Comparison of ENCODE assay signal across 21 cellular contexts in the genomic region with DNA sequence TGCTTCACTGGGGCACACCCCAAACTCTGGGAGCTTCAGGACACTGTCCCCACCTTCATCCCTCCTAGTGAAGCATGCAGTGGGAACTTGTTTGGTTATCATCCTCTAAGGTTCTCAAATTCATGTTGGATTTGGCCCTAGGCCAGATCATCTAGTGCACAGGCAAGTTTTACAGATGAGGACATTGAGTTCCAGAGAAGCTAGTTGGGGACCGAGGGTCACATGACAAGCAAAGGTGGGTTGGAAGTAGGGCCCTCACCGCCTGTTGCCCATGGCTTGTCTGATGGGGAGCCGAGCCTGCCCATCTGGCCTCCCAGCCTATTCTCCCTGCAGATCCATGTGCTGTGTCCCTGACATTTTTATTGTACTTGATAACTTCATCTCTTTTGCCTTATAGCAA. TPM values are rescaled to one million over a fixed set of nuclear protein-coding genes. Genes with fewer than 3 reads are reported as not detected.
DNase-seq lines count a peak whose midpoint lies in the region; ATAC-seq, FAIRE-seq and TF ChIP-seq lines count a peak whose summit lies in the region.
"Had no signal": no experiment of that assay in that cellular context is flagged by ENCODE, and none has a peak within 500 bp of the region (broad histone marks: within the 10 kb centered on the region; RNA-seq: fewer than 3 reads in every experiment).

No MANE protein-coding gene starts in this region.

- WGBS in GM12878 (ENCODE audit: insufficient coverage, insufficient replicate concordance, low lambda C conversion rate, missing lambda C conversion rate): 99% methylated on average over 3 of the region's 3 CpGs

- H3K4me2 ChIP-seq in GM12878 (ENCODE audit: control insufficient read depth, insufficient read depth): peak overlapping the region; percentile 69

- no peak overlapping the region for H2AFZ ChIP-seq in GM12878 (ENCODE audit: control insufficient read depth, low read depth, low read length)

- no peak for TF ChIP-seq RAD21 in GM12878 (IDR thresholded peaks at IDR 0.05; ENCODE audit: insufficient read depth, low read depth, low read length)

- H3K36me3 Mint-ChIP-seq in neural crest cell (ENCODE audit: low read depth): no peaks in the 10 kb centered on the region

- H3K36me3 ChIP-seq in GM12878 (ENCODE audit: control insufficient read depth in 2 of 2, insufficient read depth in 2 of 2, low read length in 1 of 2) (peaks cover 0 to 2% of the 10 kb centered on the region in 2 experiments; a peak in 1 of 4 replicates), left lung (no peaks in the 10 kb centered on the region)
- H3K36me3 ChIP-seq: ascending aorta had no signal

- H3K4me3 ChIP-seq in GM08714 (ENCODE audit: low read length): peak overlapping the region; percentile 80; the same call in 1 of the 2 replicates
- H3K4me3 ChIP-seq in GM12878: peak overlapping the region; percentile 97; the same call in 1 of the 2 replicates
- peak overlapping the region in 1 of 2 donors; percentile 82 for H3K4me3 ChIP-seq in left lung
- H3K4me3 ChIP-seq: ascending aorta had no signal

- TF ChIP-seq EP300 in GM12878 (IDR thresholded peaks at IDR 0.05; ENCODE audit: borderline replicate concordance in 1 of 2, control insufficient read depth in 1 of 2, low read depth in 2 of 2, low read length in 2 of 2): no peak

- RAD21 ChIA-PET in GM12878 (lab: Charles Lee; ENCODE audit: unreplicated experiment): interaction anchor here (0.6 to 6.1 kb wide), 11 partner anchors 8 to 281 kb away, joined by 3 to 79 read pairs (median 7); no protein-coding TSS in a partner anchor

- H3K9ac ChIP-seq in GM12878 (ENCODE audit: control insufficient read depth, insufficient read depth, low read length): no peak overlapping the region

- intact Hi-C loops in GM12878 (cut with micrococcal nuclease; ENCODE audit: unreplicated experiment): loop anchor here (5.0 kb wide), 1 partner anchor 38 kb away; no protein-coding TSS in a partner anchor
- intact Hi-C loops in left lung (cut with DNase I): no loop called here

- H3K27ac ChIP-seq in GM12878 (ENCODE audit: control insufficient read depth, insufficient read depth) (no peak overlapping the region), left lung (no peak overlapping the region)
- H3K27ac ChIP-seq: ascending aorta, HL-60 had no signal

- ATAC-seq in GM12878: no peak
- ATAC-seq in left lung: no peak
- no peak for ATAC-seq in HG03460 (IDR thresholded peaks at IDR 0.05; ENCODE audit: unreplicated experiment)
- ATAC-seq: right cardiac atrium had no signal

- in situ Hi-C loops in GM12878 (cut with MboI): loop anchor here (5.0 kb wide), 1 partner anchor 73 kb away; no protein-coding TSS in a partner anchor

- DNase-seq in NCI-H2196 (lab: John Stamatoyannopoulos, UW; ENCODE audit: unreplicated experiment) (peak; percentile 32), NCI-H2196 treated with DMSO at 0.1 percent for 48 hours (lab: John Stamatoyannopoulos, UW; ENCODE audit: unreplicated experiment) (no peak), GM12878 (ENCODE audit: low read depth, low spot score) (no peak), neural crest cell (ENCODE audit: low read depth, low spot score) (no peak), HK-2 (ENCODE audit: unreplicated experiment) (no peak), left lung (no peak)
- DNase-seq: activated CD8-positive, alpha-beta memory T cell treated with anti-CD3 and anti-CD28 coated beads, Interleukin-2, amount 50 U/mL, for 4 hours; activated gamma-delta T cell treated with Interleukin-2 at 50 U/mL for 16 hours; CD8-positive, alpha-beta memory T cell; GDM1; NCI-H446 treated with DMSO at 0.1 percent for 48 hours; occipital lobe; OCI-M1; right cardiac atrium; stimulated activated naive CD4-positive, alpha-beta T cell treated with Interleukin-2 at 50 U/mL for 16 hours; T-helper 9 cell had no signal

- BruUV-seq in GM12878 (replicated peaks; lab: Mats Ljungman, UMichigan): no TSS peak

- H3K27ac Mint-ChIP-seq in neural crest cell (ENCODE audit: unreplicated experiment): no peak overlapping the region

- H3K4me1 ChIP-seq in GM12878 (ENCODE audit: control insufficient read depth, insufficient read depth, low read length) (no peaks in the 10 kb centered on the region), left lung (peaks cover 5 to 36% of the 10 kb centered on the region in 2 donors)

- TF ChIP-seq CTCF in GM12878 (IDR thresholded peaks at IDR 0.05 in 2 of 3, conservative IDR thresholded peaks at IDR 0.05 in 1 of 3; ENCODE audit: control insufficient read depth in 2 of 3, extremely low read depth in 1 of 3, insufficient read depth in 1 of 3, low read depth in 3 of 3, low read length in 3 of 3): no peak
- no peak for TF ChIP-seq CTCF in neural crest cell (conservative IDR thresholded peaks at IDR 0.05)
- TF ChIP-seq CTCF in left lung (IDR thresholded peaks at IDR 0.05): no peak

- peaks cover 33% of the 10 kb centered on the region for H3K4me1 Mint-ChIP-seq in neural crest cell

- CTCF ChIA-PET in GM12878 (lab: Yijun Ruan, JAX): interaction anchor here (0.6 to 8.2 kb wide), 9 partner anchors 8 to 339 kb away, joined by 3 to 98 read pairs (median 4); no protein-coding TSS in a partner anchor

- H3K9me3 ChIP-seq in GM12878 (replicated peaks; ENCODE audit: control insufficient read depth, insufficient read depth, low read length) (no peaks in the 10 kb centered on the region), left lung (no peaks in the 10 kb centered on the region)
- H3K9me3 ChIP-seq: ascending aorta had no signal

- no peak for TF ChIP-seq POLR2A in GM12878 (IDR thresholded peaks at IDR 0.05; ENCODE audit: low read depth, low read length)

- FAIRE-seq in GM12878 (lab: Jason Lieb, UNC): no peak
- FAIRE-seq: colon had no signal

- no peaks in the 10 kb centered on the region for H3K9me3 Mint-ChIP-seq in neural crest cell

- H3K27me3 ChIP-seq in GM12878 (replicated peaks in 1 of 2; ENCODE audit: control insufficient read depth in 2 of 2, insufficient read depth in 2 of 2, low read length in 1 of 2) (no peaks in the 10 kb centered on the region), left lung (peaks cover 0 to 11% of the 10 kb centered on the region in 2 donors)
- H3K27me3 ChIP-seq: ascending aorta had no signal

- peaks cover 19% of the 10 kb centered on the region for H3K27me3 Mint-ChIP-seq in neural crest cell (ENCODE audit: low read depth)

- SMC1A ChIA-PET in GM12878 (lab: Charles Lee; ENCODE audit: uncharacterized antibody, unreplicated experiment): interaction anchor here (0.6 to 8.8 kb wide), 15 partner anchors 9 to 276 kb away, joined by 3 to 110 read pairs (median 7); no protein-coding TSS in a partner anchor

- peak overlapping the region; percentile 47 for H3K4me3 Mint-ChIP-seq in neural crest cell

- no peaks in the 10 kb centered on the region for H4K20me1 ChIP-seq in GM12878 (ENCODE audit: control insufficient read depth, insufficient read depth)

- peaks cover 52% of the 10 kb centered on the region for H3K79me2 ChIP-seq in GM12878 (ENCODE audit: control insufficient read depth, insufficient read depth, low read length)

- POLR2A ChIA-PET in GM12878 (lab: Charles Lee): interaction anchor here (1.0 to 5.6 kb wide), 8 partner anchors 8 to 265 kb away, joined by 3 to 51 read pairs (median 8); no protein-coding TSS in a partner anchor

TF ChIP-seq in GM12878, 131 proteins besides CTCF, POLR2A, EP300 and RAD21:
- TF ChIP-seq PML (IDR thresholded peaks at IDR 0.05; ENCODE audit: low read length): no peak
- no peak for TF ChIP-seq STAT1 (conservative IDR thresholded peaks at IDR 0.05)
- no peak for TF ChIP-seq ZNF207 (IDR thresholded peaks at IDR 0.05; ENCODE audit: borderline replicate concordance)
- no peak for TF ChIP-seq BCL11A (IDR thresholded peaks at IDR 0.05; ENCODE audit: low read depth, low read length)

RNA-seq across cellular contexts. Expression of gene PRKCE, which starts 2.8 kb away (rescaled TPM):
- total RNA-seq in GM12878 (2013; cell fraction: nucleolus; rRNA removed): 80.0 and 82.5 TPM in 2 replicates
- total RNA-seq in GM12878 (2014; rRNA removed): 15.4 and 15.6 TPM in 2 replicates
- total RNA-seq in GM12878 (2014; rRNA removed; fragmentation: Illumina TruSeq; extraction: Trizol): 12.7 and 13.5 TPM in 2 replicates
- 28.2 and 30.8 TPM in 2 replicates for total RNA-seq in GM12878 (2021)
- 4.6 TPM for polyA plus RNA-seq in GM12878 (2011; ENCODE audit: low read depth)
- polyA plus RNA-seq in GM12878 (2011; rRNA removed): 6.4 and 6.7 TPM in 2 replicates
- 5.0 and 5.4 TPM in 2 replicates for polyA plus RNA-seq in GM12878 (2011; cell fraction: cytosol; rRNA removed)
- 12.7 and 14.2 TPM in 2 replicates for polyA plus RNA-seq in GM12878 (2011; cell fraction: nucleus; rRNA removed)
- 6.2 and 7.3 TPM in 2 replicates for polyA plus RNA-seq in GM12878 (2012)
- 8.3 and 11.2 TPM in 2 replicates for polyA plus RNA-seq in GM12878 (2014; fragmentation: Illumina TruSeq; extraction: Trizol)
- 1 to 10 TPM; 2.6 to 3.0 TPM for polyA plus RNA-seq in GM12878 (2014; fragmentation: Nextera tagmentation; extraction: Ambion mirVana)
- polyA plus RNA-seq in GM12878 (2014; rRNA removed): 10.9 TPM in 2 replicates
- 10 to 100 TPM; 11.7 to 20.5 TPM for polyA plus RNA-seq in GM12878 (2016; fragmentation: Nextera tagmentation; extraction: Ambion mirVana)
- polyA minus RNA-seq in GM12878 (2011; rRNA and poly(A)+ RNA removed): 25.6 and 28.1 TPM in 2 replicates
- 8.9 and 12.7 TPM in 2 replicates for polyA minus RNA-seq in GM12878 (2011; cell fraction: cytosol; rRNA and poly(A)+ RNA removed)
- 49.2 and 86.5 TPM in 2 replicates for polyA minus RNA-seq in GM12878 (2011; cell fraction: nucleus; rRNA and poly(A)+ RNA removed)
- 15.6 and 15.9 TPM in 2 replicates for total RNA-seq in neural crest cell
- total RNA-seq in left lung: 10 to 100 TPM; 43.8 to 56.9 TPM

RNA-seq across cellular contexts. Expression of gene SRBD1, which starts 43.2 kb away (rescaled TPM):
- 80.4 and 82.4 TPM in 2 replicates for total RNA-seq in GM12878 (2013; cell fraction: nucleolus; rRNA removed)
- 22.5 and 28.4 TPM in 2 replicates for total RNA-seq in GM12878 (2014; rRNA removed)
- total RNA-seq in GM12878 (2014; rRNA removed; fragmentation: Illumina TruSeq; extraction: Trizol): 33.1 and 34.0 TPM in 2 replicates
- 19.7 and 23.7 TPM in 2 replicates for total RNA-seq in GM12878 (2021)
- 5.8 TPM for polyA plus RNA-seq in GM12878 (2011; ENCODE audit: low read depth)
- polyA plus RNA-seq in GM12878 (2011; rRNA removed): 15.9 and 25.3 TPM in 2 replicates
- polyA plus RNA-seq in GM12878 (2011; cell fraction: cytosol; rRNA removed): 6.7 and 8.0 TPM in 2 replicates
- 10.1 and 13.6 TPM in 2 replicates for polyA plus RNA-seq in GM12878 (2011; cell fraction: nucleus; rRNA removed)
- 6.9 and 10.2 TPM in 2 replicates for polyA plus RNA-seq in GM12878 (2012)
- polyA plus RNA-seq in GM12878 (2014; fragmentation: Illumina TruSeq; extraction: Trizol): 22.4 and 34.4 TPM in 2 replicates
- 10 to 100 TPM in 1 of 2 experiments, 1 to 10 TPM in 1; 9.7 to 13.1 TPM for polyA plus RNA-seq in GM12878 (2014; fragmentation: Nextera tagmentation; extraction: Ambion mirVana)
- polyA plus RNA-seq in GM12878 (2014; rRNA removed): 9.1 and 12.7 TPM in 2 replicates
- 10 to 100 TPM; 20.4 to 21.6 TPM for polyA plus RNA-seq in GM12878 (2016; fragmentation: Nextera tagmentation; extraction: Ambion mirVana)
- 42.3 and 53.0 TPM in 2 replicates for polyA minus RNA-seq in GM12878 (2011; rRNA and poly(A)+ RNA removed)
- 16.4 and 17.9 TPM in 2 replicates for polyA minus RNA-seq in GM12878 (2011; cell fraction: cytosol; rRNA and poly(A)+ RNA removed)
- polyA minus RNA-seq in GM12878 (2011; cell fraction: nucleus; rRNA and poly(A)+ RNA removed): 35.5 and 46.9 TPM in 2 replicates
- total RNA-seq in neural crest cell: 20.1 and 21.4 TPM in 2 replicates
- 10 to 100 TPM; 13.4 to 18.2 TPM for total RNA-seq in left lung
